In the genomic region with DNA sequence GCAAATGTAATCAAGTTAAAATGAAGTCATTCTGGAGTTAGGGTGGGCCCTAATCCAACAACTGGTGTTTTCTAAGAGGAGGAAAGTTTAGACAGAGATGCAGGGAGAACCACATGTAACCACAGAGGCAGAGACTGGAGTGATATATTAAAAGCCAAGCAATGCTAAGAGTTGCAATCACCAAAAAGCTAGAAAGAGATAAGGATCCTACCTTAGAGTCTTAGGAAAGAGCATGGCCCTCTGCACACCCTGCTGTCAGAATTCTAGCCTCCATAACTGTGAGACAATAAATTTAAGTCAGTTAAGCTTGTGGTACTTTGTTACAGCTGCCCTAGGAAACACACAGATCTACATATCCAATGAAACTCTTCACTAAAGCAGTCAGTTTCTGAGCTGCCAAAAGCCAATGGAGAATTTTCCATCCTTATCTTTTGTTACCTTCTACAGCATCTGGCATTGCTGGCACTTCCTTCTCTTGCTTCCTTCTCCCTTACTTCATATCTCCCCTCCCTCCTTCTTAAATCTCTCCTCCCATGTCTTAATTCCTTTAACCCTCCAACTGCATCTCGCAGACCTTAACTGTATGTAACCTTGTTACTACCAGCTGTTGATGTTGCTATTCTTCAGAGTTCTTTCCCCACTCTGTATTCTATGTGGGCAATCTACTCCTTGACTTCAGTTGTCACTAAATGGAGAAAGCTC, we compare ENCODE assay signal across 29 cellular contexts. TPM values are rescaled to one million over a fixed set of nuclear protein-coding genes. Genes with fewer than 3 reads are reported as not detected.
DNase-seq lines count a peak whose midpoint lies in the region; ATAC-seq, FAIRE-seq and TF ChIP-seq lines count a peak whose summit lies in the region.
"Had no signal": no experiment of that assay in that cellular context is flagged by ENCODE, and none has a peak within 500 bp of the region (broad histone marks: within the 10 kb centered on the region; RNA-seq: fewer than 3 reads in every experiment).

No MANE protein-coding gene starts in this region.

- TF ChIP-seq RAD21 in A549 (conservative IDR thresholded peaks at IDR 0.05 in 1 of 2, IDR thresholded peaks at IDR 0.05 in 1 of 2) (no peak), K562 (CRISPR knock-in tag; conservative IDR thresholded peaks at IDR 0.05 in 1 of 2, IDR thresholded peaks at IDR 0.05 in 1 of 2) (no peak)

- no peak overlapping the region for H2AK5ac ChIP-seq in mesendoderm (ENCODE audit: low read length)

- H3K4ac ChIP-seq in mesendoderm (ENCODE audit: low read depth, low read length) = no peak overlapping the region

- H3K27me3 ChIP-seq in K562 (ENCODE audit: control insufficient read depth in 2 of 2, insufficient read depth in 2 of 2, low read length in 2 of 2) (no peaks in the 10 kb centered on the region), mesendoderm (ENCODE audit: insufficient read depth, low read length, poor library complexity) (no peaks in the 10 kb centered on the region), BE2C (no peaks in the 10 kb centered on the region)
- H3K27me3 ChIP-seq: BLaER1, breast epithelium, MG63, stomach, thyroid gland had no signal

- WGBS in A549 (ENCODE audit: missing lambda C conversion rate) = 41% methylated on average over 1 of the region's 1 CpG
- WGBS in K562 (ENCODE audit: insufficient coverage, low coverage, missing lambda C conversion rate) = 29% methylated on average over 1 of the region's 1 CpG
- 100% methylated on average over 1 of the region's 1 CpG for WGBS in mesendoderm (ENCODE audit: extremely low coverage, insufficient coverage, low lambda C conversion rate)

- DNase-seq in A549 (ENCODE audit: low read depth in 1 of 2, low spot score in 1 of 2) = no peak
- peak; percentile 57 for DNase-seq in OCI-M1 (lab: John Stamatoyannopoulos, UW)
- peak in 1 of 4 experiments; percentile 9 for DNase-seq in K562 (ENCODE audit: extremely low read depth in 1 of 4, low spot score in 3 of 4)
- peak; percentile 55 for DNase-seq in mesendoderm
- no peak for DNase-seq in BE2C
- DNase-seq in amygdala (lab: John Stamatoyannopoulos, UW) = no peak
- DNase-seq in DMS79 (lab: John Stamatoyannopoulos, UW) = no peak
- DNase-seq: activated CD4-positive, alpha-beta T cell treated with anti-CD3 and anti-CD28 coated beads, Interleukin-2, amount 10 ng/mL, durations not matched to agents 24 days and 14 days; activated naive CD4-positive, alpha-beta T cell; activated T-cell treated with anti-CD3 and anti-CD28 coated beads, Interleukin-2, amount 50 U/mL, for 4 hours; effector CD8-positive, alpha-beta T cell; MG63; naive B cell; NCI-H2029 treated with DMSO at 0.1 percent for 48 hours; NCI-H2227 treated with DMSO at 0.1 percent for 48 hours; NCI-H69; RPMI8226; stomach; thyroid gland; WERI-Rb-1 had no signal

- H3K9me1 ChIP-seq in K562 (ENCODE audit: control insufficient read depth, insufficient read depth, low read length) = no peaks in the 10 kb centered on the region

- POLR2A ChIA-PET in A549 (lab: Yijun Ruan, JAX) = interaction anchor here (0.6 to 2.5 kb wide), 4 partner anchors 8 to 103 kb away, joined by 3 to 7 read pairs (median 4); partner anchors contain the start of gene DCBLD2
- POLR2A ChIA-PET in K562 (lab: Yijun Ruan, JAX) = interaction anchor here (1.2 kb wide), 1 partner anchor 9 kb away, joined by 4 read pairs; no protein-coding TSS in a partner anchor

- H3K56ac ChIP-seq in mesendoderm (ENCODE audit: low read length) = peak overlapping the region; percentile 11

- CTCF ChIA-PET in A549 (lab: Yijun Ruan, JAX) (interaction anchor here (0.6 to 3.0 kb wide), 5 partner anchors 31 to 288 kb away, joined by 3 to 13 read pairs (median 5); no protein-coding TSS in a partner anchor), K562 (lab: Yijun Ruan, JAX; ENCODE audit: low intra/inter-chr PET ratio) (no interaction called here)

- peaks cover 26% of the 10 kb centered on the region for H3K79me2 ChIP-seq in K562 (ENCODE audit: control insufficient read depth, insufficient read depth, low read length)
- H3K79me2 ChIP-seq in mesendoderm (ENCODE audit: control insufficient read depth, insufficient read depth, low read length) = peaks cover 51% of the 10 kb centered on the region

- H3K23ac ChIP-seq in mesendoderm (ENCODE audit: low read length) = no peak overlapping the region

- no peak overlapping the region for H4K5ac ChIP-seq in mesendoderm (ENCODE audit: low read length)

- peak overlapping the region; percentile 86 to 95; a peak in 4 of 6 replicates for H3K27ac ChIP-seq in A549
- no peak overlapping the region for H3K27ac ChIP-seq in K562 (ENCODE audit: extremely low read depth, low read depth, low read length)
- H3K27ac ChIP-seq in mesendoderm (ENCODE audit: low read depth, low read length) = no peak overlapping the region
- H3K27ac ChIP-seq: BLaER1, breast epithelium, SK-N-MC, stomach, thyroid gland, WERI-Rb-1 had no signal

- no peak overlapping the region for H3K9ac ChIP-seq in K562 (ENCODE audit: insufficient read depth in 1 of 2, low read depth in 2 of 2, low read length in 2 of 2)
- no peak overlapping the region for H3K9ac ChIP-seq in mesendoderm (ENCODE audit: low read length)
- H3K9ac ChIP-seq: BLaER1 had no signal

- H3K79me1 ChIP-seq in mesendoderm (ENCODE audit: low read length) = peaks cover 23% of the 10 kb centered on the region

- TF ChIP-seq POLR2A in A549 (IDR thresholded peaks at IDR 0.05; ENCODE audit: low read length) (no peak), K562 (conservative IDR thresholded peaks at IDR 0.05) (no peak)

- H3K4me2 ChIP-seq in A549 (peak overlapping the region; percentile 95), K562 (ENCODE audit: insufficient read depth, low read length) (no peak overlapping the region), mesendoderm (ENCODE audit: low read length) (no peak overlapping the region)
- H3K4me2 ChIP-seq: BLaER1 had no signal

- peaks cover 100% of the 10 kb centered on the region for H3K4me1 ChIP-seq in A549
- H3K4me1 ChIP-seq in K562 (replicated peaks in 1 of 2; ENCODE audit: control insufficient read depth in 2 of 2, insufficient read depth in 2 of 2, low read length in 2 of 2) = peaks cover 5 to 17% of the 10 kb centered on the region in 2 experiments; a peak in 4 of 5 replicates
- H3K4me1 ChIP-seq in mesendoderm (ENCODE audit: control insufficient read depth, low read depth, low read length) = peaks cover 28% of the 10 kb centered on the region
- H3K4me1 ChIP-seq in BE2C = peaks cover 24% of the 10 kb centered on the region
- H3K4me1 ChIP-seq: BLaER1 had no signal

- H4K8ac ChIP-seq in mesendoderm (ENCODE audit: low read depth, low read length) = no peak overlapping the region

- H3K4me3 ChIP-seq in A549 = peak overlapping the region; percentile 93
- H3K4me3 ChIP-seq in K562 = no peak overlapping the region
- no peak overlapping the region for H3K4me3 ChIP-seq in mesendoderm (ENCODE audit: low read length)
- H3K4me3 ChIP-seq in BE2C (ENCODE audit: low read depth, low read length) = no peak overlapping the region
- H3K4me3 ChIP-seq: BLaER1, breast epithelium, MG63, SK-N-MC, stomach, thyroid gland had no signal

- no peak for TF ChIP-seq EP300 in A549 (IDR thresholded peaks at IDR 0.05)
- TF ChIP-seq EP300 in K562 (IDR thresholded peaks at IDR 0.05; ENCODE audit: low read length) = no peak

- no peak overlapping the region for H2BK15ac ChIP-seq in mesendoderm (replicated peaks; ENCODE audit: low read depth)

- H2AFZ ChIP-seq in K562 (ENCODE audit: low read depth, low read length) = no peak overlapping the region

- intact Hi-C loops in K562 (cut with micrococcal nuclease) = no loop called here

- ATAC-seq in A549 (no peak), K562 (peak; percentile 32), HG03045 (IDR thresholded peaks at IDR 0.05; ENCODE audit: unreplicated experiment) (no peak)
- ATAC-seq: activated T-cell treated with anti-CD3 and anti-CD28 coated beads, Interleukin-2, amount 50 U/mL, for 4 hours; esophagus mucosa had no signal

- no peaks in the 10 kb centered on the region for H3K9me3 ChIP-seq in A549
- H3K9me3 ChIP-seq in K562 (replicated peaks; ENCODE audit: control insufficient read depth, insufficient read depth, low read depth, low read length) = no peaks in the 10 kb centered on the region
- H3K9me3 ChIP-seq in BE2C = no peaks in the 10 kb centered on the region
- H3K9me3 ChIP-seq: BLaER1, breast epithelium, MG63, stomach, thyroid gland had no signal

- BruUV-seq in K562 (replicated peaks; lab: Mats Ljungman, UMichigan) = no TSS peak

- no peaks in the 10 kb centered on the region; the same call in 1 of the 2 replicates for H4K20me1 ChIP-seq in K562 (replicated peaks; ENCODE audit: control insufficient read depth, insufficient read depth, low read length)

- TF ChIP-seq CTCF in A549 (IDR thresholded peaks at IDR 0.05) (no peak), K562 (IDR thresholded peaks at IDR 0.05 in 2 of 3, conservative IDR thresholded peaks at IDR 0.05 in 1 of 3; ENCODE audit: insufficient read depth in 2 of 3, low read depth in 1 of 3, low read length in 3 of 3) (no peak), BE2C (IDR thresholded peaks at IDR 0.05; ENCODE audit: low read depth, low read length) (no peak)

- FAIRE-seq in A549 (lab: Jason Lieb, UNC) = peak; percentile 13
- FAIRE-seq in K562 (lab: Jason Lieb, UNC) = no peak
- FAIRE-seq: colon, frontal cortex, G401.6, H54 had no signal

- in situ Hi-C loops in K562 (cut with MboI) = no loop called here

- no peak overlapping the region for H3K18ac ChIP-seq in mesendoderm (ENCODE audit: low read length)

- H3K36me3 ChIP-seq in K562 (ENCODE audit: control insufficient read depth, insufficient read depth, low read length) (no peaks in the 10 kb centered on the region), mesendoderm (ENCODE audit: control insufficient read depth, insufficient read depth, low read length) (no peaks in the 10 kb centered on the region), BE2C (no peaks in the 10 kb centered on the region)
- H3K36me3 ChIP-seq: BLaER1, breast epithelium, stomach, thyroid gland, WERI-Rb-1 had no signal

- H2BK120ac ChIP-seq in mesendoderm (ENCODE audit: low read depth, low read length) = no peak overlapping the region

- no peak overlapping the region for H2BK5ac ChIP-seq in mesendoderm (ENCODE audit: low read length)

RNA-seq across cellular contexts. Expression of gene DCBLD2, which starts 11.2 kb away (rescaled TPM):
- 582 and 623 TPM in 2 replicates for polyA plus RNA-seq in A549 (2011; rRNA removed)
- polyA plus RNA-seq in A549 (2012; cell fraction: cytosol; rRNA removed) = 93.1 and 105 TPM in 2 replicates
- polyA plus RNA-seq in A549 (2012; cell fraction: nucleus; rRNA removed) = 87.3 and 98.2 TPM in 2 replicates
- 266 to 276 TPM (median 272 TPM) in 3 replicates for polyA plus RNA-seq in A549 (2017; fragmentation: RNase III; extraction: RNeasy Plus Mini Kit Qiagen cat#74134 plus additional on column Dnase treatment)
- polyA minus RNA-seq in A549 (2011; rRNA and poly(A)+ RNA removed) = 413 and 418 TPM in 2 replicates
- total RNA-seq in K562 (2011; cell fraction: chromatin; rRNA removed; ENCODE audit: low replicate concordance) = 20.6 and 37.4 TPM in 2 replicates
- total RNA-seq in K562 (2011; cell fraction: nucleolus; rRNA removed) = 16.2 and 19.3 TPM in 2 replicates
- total RNA-seq in K562 (2011; cell fraction: nucleoplasm; rRNA removed) = 28.5 and 39.2 TPM in 2 replicates
- 5.1 and 6.1 TPM in 2 replicates for total RNA-seq in K562 (2014; rRNA removed)
- total RNA-seq in K562 (2014; rRNA removed; fragmentation: Illumina TruSeq; extraction: Trizol) = 11.3 TPM in 2 replicates
- 9.8 and 14.6 TPM in 2 replicates for total RNA-seq in K562 (2015; rRNA removed; fragmentation: Illumina TruSeq; extraction: Trizol)
- 9.6 and 10.0 TPM in 2 replicates for total RNA-seq in K562 (2021)
- polyA plus RNA-seq in K562 (2011; rRNA removed) = 10.4 and 11.0 TPM in 2 replicates
- polyA plus RNA-seq in K562 (2011; cell fraction: cytosol; rRNA removed) = 3.4 and 3.6 TPM in 2 replicates
- 18.3 and 20.6 TPM in 2 replicates for polyA plus RNA-seq in K562 (2011; cell fraction: nucleus; rRNA removed)
- polyA plus RNA-seq in K562 (2012) = 3.5 and 5.6 TPM in 2 replicates
- polyA plus RNA-seq in K562 (2014; fragmentation: Illumina TruSeq; extraction: Trizol) = 5.8 and 7.4 TPM in 2 replicates
- 1 to 10 TPM; 2.7 to 4.1 TPM for polyA plus RNA-seq in K562 (2014; fragmentation: Nextera tagmentation; extraction: Ambion mirVana)
- 5.9 and 8.5 TPM in 2 replicates for polyA plus RNA-seq in K562 (2014; rRNA removed)
- 24.1 and 32.7 TPM in 2 replicates for polyA minus RNA-seq in K562 (2011; rRNA and poly(A)+ RNA removed)
- 7.6 and 7.8 TPM in 2 replicates for polyA minus RNA-seq in K562 (2011; cell fraction: cytosol; rRNA and poly(A)+ RNA removed)
- 18.8 and 27.7 TPM in 2 replicates for polyA minus RNA-seq in K562 (2011; cell fraction: nucleus; rRNA and poly(A)+ RNA removed)
- 36.9 TPM for polyA plus RNA-seq in mesendoderm (2013, experiment 1 of 2)
- polyA plus RNA-seq in mesendoderm (2013, experiment 2 of 2) = 34.8 TPM
- polyA plus RNA-seq in BE2C (2012; ENCODE audit: insufficient read depth, insufficient read length, low read depth) = 10.5 TPM

Comparison
In these comparisons a context has a peak if more than half of its experiments do, and no peak if none do; other contexts are left out.
1. DNase-seq: peak in OCI-M1 (single experiment) and mesendoderm (single experiment); none in A549 (0 of 2), BE2C (single experiment), amygdala (0 of 56) and DMS79 (single experiment).
2. H3K27ac ChIP-seq: peak in A549 (2 of 2); none in K562 (single experiment) and mesendoderm (single experiment).
3. RNA of gene DCBLD2, which starts 11.2 kb away (polyA plus RNA-seq): 87.3 to 623 TPM in A549; 2.7 to 20.6 TPM in K562; every median in the first group is over 4 times any median in the second.
4. Of the 35 proteins assayed by ChIP-seq in both K562 and A549: peak only in K562: none; only in A549: POLR2AphosphoS2; in both: none; in neither: 34.